1 cellular context compared by ENCODE assay signal in genomic region chr2:204234879-204235278, GRCh38.
TF ChIP-seq lines count a peak whose summit lies in the region.

No MANE protein-coding gene starts in this region.

TF ChIP-seq in H1, 55 proteins besides CTCF, POLR2A, EP300 and RAD21:
- TF ChIP-seq, protein P1, sequence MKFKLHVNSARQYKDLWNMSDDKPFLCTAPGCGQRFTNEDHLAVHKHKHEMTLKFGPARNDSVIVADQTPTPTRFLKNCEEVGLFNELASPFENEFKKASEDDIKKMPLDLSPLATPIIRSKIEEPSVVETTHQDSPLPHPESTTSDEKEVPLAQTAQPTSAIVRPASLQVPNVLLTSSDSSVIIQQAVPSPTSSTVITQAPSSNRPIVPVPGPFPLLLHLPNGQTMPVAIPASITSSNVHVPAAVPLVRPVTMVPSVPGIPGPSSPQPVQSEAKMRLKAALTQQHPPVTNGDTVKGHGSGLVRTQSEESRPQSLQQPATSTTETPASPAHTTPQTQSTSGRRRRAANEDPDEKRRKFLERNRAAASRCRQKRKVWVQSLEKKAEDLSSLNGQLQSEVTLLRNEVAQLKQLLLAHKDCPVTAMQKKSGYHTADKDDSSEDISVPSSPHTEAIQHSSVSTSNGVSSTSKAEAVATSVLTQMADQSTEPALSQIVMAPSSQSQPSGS (IDR thresholded peaks at IDR 0.05; ENCODE audit: low read length) = no peak
- TF ChIP-seq, protein P2, sequence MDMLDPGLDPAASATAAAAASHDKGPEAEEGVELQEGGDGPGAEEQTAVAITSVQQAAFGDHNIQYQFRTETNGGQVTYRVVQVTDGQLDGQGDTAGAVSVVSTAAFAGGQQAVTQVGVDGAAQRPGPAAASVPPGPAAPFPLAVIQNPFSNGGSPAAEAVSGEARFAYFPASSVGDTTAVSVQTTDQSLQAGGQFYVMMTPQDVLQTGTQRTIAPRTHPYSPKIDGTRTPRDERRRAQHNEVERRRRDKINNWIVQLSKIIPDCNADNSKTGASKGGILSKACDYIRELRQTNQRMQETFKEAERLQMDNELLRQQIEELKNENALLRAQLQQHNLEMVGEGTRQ (IDR thresholded peaks at IDR 0.05; ENCODE audit: low read length) = peak; percentile 46; the same call in 1 of the 2 replicates
